In the genomic region with DNA sequence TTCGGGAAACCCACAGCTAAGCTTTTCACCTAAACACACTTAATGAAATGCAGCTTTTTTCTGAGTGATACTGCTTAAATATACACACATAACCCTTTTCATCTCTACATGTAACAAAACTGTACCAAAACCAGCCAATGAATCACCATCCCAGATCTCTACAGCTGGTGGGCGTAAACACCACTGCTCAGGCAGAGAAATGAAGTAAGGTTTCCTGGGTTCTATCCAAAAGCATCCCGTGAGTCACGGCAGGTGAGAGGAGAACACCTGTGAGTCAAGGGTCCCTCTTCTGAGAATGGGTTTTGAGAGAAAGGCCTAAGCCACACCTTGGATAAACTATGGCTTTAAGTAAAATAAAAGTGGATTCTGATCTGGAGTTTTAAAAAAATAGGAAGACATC, we compare ENCODE assay signal across 10 cellular contexts. TPM values are rescaled to one million over a fixed set of nuclear protein-coding genes. Genes with fewer than 3 reads are reported as not detected.
DNase-seq lines count a peak whose midpoint lies in the region; ATAC-seq, FAIRE-seq and TF ChIP-seq lines count a peak whose summit lies in the region.
"Had no signal": no experiment of that assay in that cellular context is flagged by ENCODE, and none has a peak within 500 bp of the region (broad histone marks: within the 10 kb centered on the region; RNA-seq: fewer than 3 reads in every experiment).

No MANE protein-coding gene starts in this region.

- POLR2A ChIA-PET in HepG2 (lab: Yijun Ruan, JAX): interaction anchor here (0.9 to 4.9 kb wide), 4 partner anchors 12 to 65 kb away, joined by 3 to 49 read pairs (median 10); no protein-coding TSS in a partner anchor

- peaks cover 26% of the 10 kb centered on the region for H3K27me3 Mint-ChIP-seq in activated T-cell treated with anti-CD3 and anti-CD28 coated beads, Interleukin-2, amount 50 U/mL, for 4 hours (ENCODE audit: low read depth)

- no peaks in the 10 kb centered on the region; a peak in 1 of 5 replicates for H3K27me3 ChIP-seq in HepG2 (ENCODE audit: control insufficient read depth in 1 of 2, insufficient read depth in 2 of 2, low read length in 2 of 2)

- peaks cover 7% of the 10 kb centered on the region; the same call in 1 of the 2 replicates for H4K20me1 ChIP-seq in HepG2 (ENCODE audit: insufficient read depth, low read length)

- H3K4me1 ChIP-seq in HepG2 (ENCODE audit: insufficient read depth, low read length): peaks cover 63% of the 10 kb centered on the region

- no peaks in the 10 kb centered on the region for H3K9me3 ChIP-seq in HepG2 (ENCODE audit: low read length)

- 13% methylated on average over 4 of the region's 4 CpGs for WGBS in HepG2 (ENCODE audit: low lambda C conversion rate)

- peaks cover 37% of the 10 kb centered on the region for H3K4me1 Mint-ChIP-seq in activated T-cell treated with anti-CD3 and anti-CD28 coated beads, Interleukin-2, amount 50 U/mL, for 4 hours (ENCODE audit: low read depth)

- TF ChIP-seq RAD21 in HepG2 (CRISPR knock-in tag; IDR thresholded peaks at IDR 0.05): no peak

- TF ChIP-seq POLR2A in HepG2 (IDR thresholded peaks at IDR 0.05; ENCODE audit: insufficient read depth in 1 of 2, low read depth in 2 of 2, low read length in 2 of 2): no peak

- H3K27ac ChIP-seq in HepG2 (ENCODE audit: extremely low read length, insufficient read depth, low read length): peak overlapping the region; percentile 72

- no TSS peak for BruUV-seq in HepG2 (replicated peaks; lab: Mats Ljungman, UMichigan)

- no peaks in the 10 kb centered on the region for H3K36me3 Mint-ChIP-seq in activated T-cell treated with anti-CD3 and anti-CD28 coated beads, Interleukin-2, amount 50 U/mL, for 4 hours (ENCODE audit: insufficient read depth)

- no peak for TF ChIP-seq CTCF in HepG2 (CRISPR knock-in tag; IDR thresholded peaks at IDR 0.05)

- H3K4me2 ChIP-seq in HepG2 (ENCODE audit: low read depth, low read length): peak overlapping the region; percentile 96

- no peaks in the 10 kb centered on the region for H3K36me3 ChIP-seq in HepG2 (replicated peaks in 1 of 2; ENCODE audit: control insufficient read depth in 1 of 2, insufficient read depth in 2 of 2, low read length in 2 of 2)

- DNase-seq in NCI-H748 (lab: John Stamatoyannopoulos, UW; ENCODE audit: unreplicated experiment): peak; percentile 9
- no peak for DNase-seq in NCI-H748 treated with DMSO at 0.1 percent for 48 hours (lab: John Stamatoyannopoulos, UW)
- DNase-seq in activated T-cell treated with anti-CD3 and anti-CD28 coated beads, Interleukin-2, amount 50 U/mL, for 4 hours: peak; percentile 36
- no peak for DNase-seq in HepG2 (ENCODE audit: low spot score)
- peak; percentile 60 for DNase-seq in stimulated activated CD8-positive, alpha-beta memory T cell treated with anti-CD3 and anti-CD28 coated beads, Interleukin-4, amount 100 ng/mL, for 48 hours
- DNase-seq in NCI-H526 (lab: John Stamatoyannopoulos, UW): no peak
- no peak for DNase-seq in cortex of kidney (lab: John Stamatoyannopoulos, UW)
- DNase-seq: NCI-H2171 treated with DMSO at 0.1 percent for 48 hours had no signal

- TF ChIP-seq EP300 in HepG2 (IDR thresholded peaks at IDR 0.05; ENCODE audit: low read depth in 2 of 2, low read length in 2 of 2) (no peak), HepG2 (CRISPR knock-in tag; IDR thresholded peaks at IDR 0.05; ENCODE audit: borderline replicate concordance) (no peak)

- peak overlapping the region; percentile 40 for H3K4me3 Mint-ChIP-seq in activated T-cell treated with anti-CD3 and anti-CD28 coated beads, Interleukin-2, amount 50 U/mL, for 4 hours

- intact Hi-C loops in HepG2 (cut with micrococcal nuclease; ENCODE audit: unreplicated experiment): loop anchor here (2.0 to 10.0 kb wide), 4 partner anchors 39 to 1435 kb away; no protein-coding TSS in a partner anchor

- H3K4me3 ChIP-seq in HepG2 (replicated peaks in 1 of 3; ENCODE audit: insufficient read depth in 1 of 3, low read depth in 2 of 3, low read length in 3 of 3): peak overlapping the region; percentile 92 to 96 (median 95)

- CTCF ChIA-PET in HepG2 (lab: Yijun Ruan, JAX; ENCODE audit: low intra/inter-chr PET ratio, low total read pairs): no interaction called here

- ATAC-seq in activated T-cell treated with anti-CD3 and anti-CD28 coated beads, Interleukin-2, amount 50 U/mL, for 4 hours: peak; percentile 68 to 84
- ATAC-seq in HepG2 (no peak), GM18870 (IDR thresholded peaks at IDR 0.05; ENCODE audit: unreplicated experiment) (no peak)

- no peak for FAIRE-seq in HepG2 (lab: Jason Lieb, UNC)
- FAIRE-seq: A204.1 had no signal

- peaks cover 75% of the 10 kb centered on the region for H3K79me2 ChIP-seq in HepG2 (ENCODE audit: insufficient read depth, low read length)

- no peaks in the 10 kb centered on the region for H3K9me3 Mint-ChIP-seq in activated T-cell treated with anti-CD3 and anti-CD28 coated beads, Interleukin-2, amount 50 U/mL, for 4 hours

- H2AFZ ChIP-seq in HepG2 (ENCODE audit: low read length): no peak overlapping the region

- peak overlapping the region; percentile 72 for H3K9ac ChIP-seq in HepG2 (ENCODE audit: insufficient read depth, low read depth, low read length)

- in situ Hi-C loops in HepG2 (cut with HindIII; ENCODE audit: extremely low pct_ligation_motif_present, low pct_unique_long_range_greater_than_20kb): loop anchor here (5.0 to 10.0 kb wide), 3 partner anchors 65 to 345 kb away; a partner anchor contains a TSS

TF ChIP-seq in HepG2, 621 proteins besides CTCF, POLR2A, EP300 and RAD21 (continues in another document):
- TF ChIP-seq SIN3B (IDR thresholded peaks at IDR 0.05; ENCODE audit: low read length): no peak
- TF ChIP-seq KMT2A (CRISPR knock-in tag; IDR thresholded peaks at IDR 0.05): 0 out of 2 replicates have a peak, but pooled peaks have one; percentile 38
- TF ChIP-seq ZNF569 (CRISPR knock-in tag; IDR thresholded peaks at IDR 0.05; ENCODE audit: borderline replicate concordance): no peak
- no peak for TF ChIP-seq SUZ12 (IDR thresholded peaks at IDR 0.05; ENCODE audit: low read depth, low read length)
- TF ChIP-seq, protein P1, sequence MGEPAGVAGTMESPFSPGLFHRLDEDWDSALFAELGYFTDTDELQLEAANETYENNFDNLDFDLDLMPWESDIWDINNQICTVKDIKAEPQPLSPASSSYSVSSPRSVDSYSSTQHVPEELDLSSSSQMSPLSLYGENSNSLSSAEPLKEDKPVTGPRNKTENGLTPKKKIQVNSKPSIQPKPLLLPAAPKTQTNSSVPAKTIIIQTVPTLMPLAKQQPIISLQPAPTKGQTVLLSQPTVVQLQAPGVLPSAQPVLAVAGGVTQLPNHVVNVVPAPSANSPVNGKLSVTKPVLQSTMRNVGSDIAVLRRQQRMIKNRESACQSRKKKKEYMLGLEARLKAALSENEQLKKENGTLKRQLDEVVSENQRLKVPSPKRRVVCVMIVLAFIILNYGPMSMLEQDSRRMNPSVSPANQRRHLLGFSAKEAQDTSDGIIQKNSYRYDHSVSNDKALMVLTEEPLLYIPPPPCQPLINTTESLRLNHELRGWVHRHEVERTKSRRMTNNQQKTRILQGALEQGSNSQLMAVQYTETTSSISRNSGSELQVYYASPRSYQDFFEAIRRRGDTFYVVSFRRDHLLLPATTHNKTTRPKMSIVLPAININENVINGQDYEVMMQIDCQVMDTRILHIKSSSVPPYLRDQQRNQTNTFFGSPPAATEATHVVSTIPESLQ (CRISPR knock-in tag; conservative IDR thresholded peaks at IDR 0.05): no peak
- TF ChIP-seq BRD4 (CRISPR knock-in tag; IDR thresholded peaks at IDR 0.05): no peak
- no peak for TF ChIP-seq ZNF7 (CRISPR knock-in tag; IDR thresholded peaks at IDR 0.05)
- peak; percentile 37 for TF ChIP-seq SAP130 (CRISPR knock-in tag; IDR thresholded peaks at IDR 0.05; ENCODE audit: low read depth)
- TF ChIP-seq, protein P2, sequence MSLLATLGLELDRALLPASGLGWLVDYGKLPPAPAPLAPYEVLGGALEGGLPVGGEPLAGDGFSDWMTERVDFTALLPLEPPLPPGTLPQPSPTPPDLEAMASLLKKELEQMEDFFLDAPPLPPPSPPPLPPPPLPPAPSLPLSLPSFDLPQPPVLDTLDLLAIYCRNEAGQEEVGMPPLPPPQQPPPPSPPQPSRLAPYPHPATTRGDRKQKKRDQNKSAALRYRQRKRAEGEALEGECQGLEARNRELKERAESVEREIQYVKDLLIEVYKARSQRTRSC (CRISPR knock-in tag; IDR thresholded peaks at IDR 0.05; ENCODE audit: low read depth): no peak
- TF ChIP-seq KLF13 (CRISPR knock-in tag; IDR thresholded peaks at IDR 0.05): no peak
- TF ChIP-seq KAT8 (CRISPR knock-in tag; IDR thresholded peaks at IDR 0.05): no peak

RNA-seq across cellular contexts. Expression of a gene that starts 2.6 kb away (rescaled TPM):
- 1 to 10 TPM in 1 of 3 donors, under 1 TPM in 2; 0.43 to 2.1 (median 0.66) TPM for total RNA-seq in activated T-cell treated with anti-CD3 and anti-CD28 coated beads, Interleukin-2, amount 50 U/mL, for 4 hours
- total RNA-seq in HepG2 (2016; rRNA removed; fragmentation: Illumina TruSeq; extraction: Trizol): 28.4 and 42.7 TPM in 2 replicates
- total RNA-seq in HepG2 (2016; cell fraction: cytosol; rRNA removed; fragmentation: Illumina TruSeq; extraction: Trizol; ENCODE audit: low read depth): 4.8 and 5.9 TPM in 2 replicates
- 24.2 and 41.3 TPM in 2 replicates for total RNA-seq in HepG2 (2016; cell fraction: insoluble cytoplasmic fraction; rRNA removed; fragmentation: Illumina TruSeq; extraction: Trizol)
- total RNA-seq in HepG2 (2016; cell fraction: membrane; rRNA removed; fragmentation: Illumina TruSeq; extraction: Trizol): 19.5 and 23.7 TPM in 2 replicates
- total RNA-seq in HepG2 (2016; cell fraction: nucleus; rRNA removed; fragmentation: Illumina TruSeq; extraction: Trizol): 63.1 and 68.0 TPM in 2 replicates
- polyA plus RNA-seq in HepG2 (2011; rRNA removed): 39.2 and 51.6 TPM in 2 replicates
- polyA plus RNA-seq in HepG2 (2011; cell fraction: cytosol; rRNA removed): 33.7 and 47.9 TPM in 2 replicates
- polyA plus RNA-seq in HepG2 (2011; cell fraction: nucleus; rRNA removed): 21.1 and 21.8 TPM in 2 replicates
- polyA plus RNA-seq in HepG2 (2012): 38.6 and 44.4 TPM in 2 replicates
- polyA plus RNA-seq in HepG2 (2016; cell fraction: cytosol; fragmentation: Illumina TruSeq; extraction: Trizol; ENCODE audit: low read depth): 5.2 and 5.3 TPM in 2 replicates
- 44.8 and 48.8 TPM in 2 replicates for polyA plus RNA-seq in HepG2 (2016; cell fraction: insoluble cytoplasmic fraction; fragmentation: Illumina TruSeq; extraction: Trizol; ENCODE audit: low read depth)
- 13.1 and 16.5 TPM in 2 replicates for polyA plus RNA-seq in HepG2 (2016; cell fraction: membrane; fragmentation: Illumina TruSeq; extraction: Trizol; ENCODE audit: low read depth)
- 112 and 120 TPM in 2 replicates for polyA plus RNA-seq in HepG2 (2016; cell fraction: nucleus; fragmentation: Illumina TruSeq; extraction: Trizol; ENCODE audit: insufficient read depth, low read depth)
- 8.7 and 69.0 TPM in 2 replicates for polyA minus RNA-seq in HepG2 (2011; rRNA and poly(A)+ RNA removed; ENCODE audit: low replicate concordance)
- 29.5 and 33.8 TPM in 2 replicates for polyA minus RNA-seq in HepG2 (2011; cell fraction: cytosol; rRNA and poly(A)+ RNA removed)
- 66.9 and 68.6 TPM in 2 replicates for polyA minus RNA-seq in HepG2 (2011; cell fraction: nucleus; rRNA and poly(A)+ RNA removed)

Comparison
In these comparisons a context has a peak if more than half of its experiments do, and no peak if none do; other contexts are left out.
1. DNase-seq: peak in NCI-H748 (single experiment), activated T-cell treated with anti-CD3 and anti-CD28 coated beads, Interleukin-2, amount 50 U/mL, for 4 hours (single experiment) and stimulated activated CD8-positive, alpha-beta memory T cell treated with anti-CD3 and anti-CD28 coated beads, Interleukin-4, amount 100 ng/mL, for 48 hours (single experiment); none in NCI-H748 treated with DMSO at 0.1 percent for 48 hours (single experiment), HepG2 (single experiment), NCI-H526 (0 of 2) and cortex of kidney (single experiment).
2. ATAC-seq: peak in activated T-cell treated with anti-CD3 and anti-CD28 coated beads, Interleukin-2, amount 50 U/mL, for 4 hours (2 of 2); none in HepG2 (single experiment) and GM18870 (single experiment).